9 cellular contexts compared by ENCODE assay signal in genomic region chr1:211928993-211929637, GRCh38.
DNase-seq lines count a peak whose midpoint lies in the region; ATAC-seq and TF ChIP-seq lines count a peak whose summit lies in the region.
"Had no signal": no experiment of that assay in that cellular context is flagged by ENCODE, and none has a peak within 500 bp of the region (broad histone marks: within the 10 kb centered on the region; RNA-seq: fewer than 3 reads in every experiment).

No MANE protein-coding gene starts in this region.

- peak; percentile 94 for ATAC-seq in left lobe of liver

- in situ Hi-C loops in SK-MEL-5 (cut with HindIII; ENCODE audit: low pct_unique_long_range_greater_than_20kb, low sequenced_read_pairs): no loop called here

- TF ChIP-seq CTCF in C4-2B (conservative IDR thresholded peaks at IDR 0.05): no peak

- DNase-seq in LoVo (ENCODE audit: low spot score) (peak; percentile 74), SK-MEL-5 (ENCODE audit: low read depth, low spot score) (peak; percentile 28), left lobe of liver (ENCODE audit: low spot score) (peak; percentile 70), HK-2 (ENCODE audit: unreplicated experiment) (no peak), substantia nigra (lab: John Stamatoyannopoulos, UW) (no peak), NCI-H446 (lab: John Stamatoyannopoulos, UW) (no peak)
- DNase-seq in stimulated activated naive CD4-positive, alpha-beta T cell treated with Interleukin-2 at 50 U/mL for 16 hours (lab: John Stamatoyannopoulos, UW): no peak
- DNase-seq: activated CD4-positive, alpha-beta T cell treated with anti-CD3 and anti-CD28 coated beads, Interleukin-2, amount 10 ng/mL, durations not matched to agents 7 days and 5 days had no signal

- H3K27ac ChIP-seq in C4-2B (peak overlapping the region; percentile 67), substantia nigra (ENCODE audit: low read depth, low read length, poor library complexity, severe bottlenecking) (no peak overlapping the region)

Comparison
In these comparisons a context has a peak if more than half of its experiments do, and no peak if none do; other contexts are left out.
1. DNase-seq: peak in LoVo (single experiment), SK-MEL-5 (single experiment) and left lobe of liver (single experiment); none in HK-2 (single experiment), stimulated activated naive CD4-positive, alpha-beta T cell treated with Interleukin-2 at 50 U/mL for 16 hours (single experiment), substantia nigra (0 of 49) and NCI-H446 (0 of 2).